Comparison of ENCODE assay signal across 8 cellular contexts in the genomic region with DNA sequence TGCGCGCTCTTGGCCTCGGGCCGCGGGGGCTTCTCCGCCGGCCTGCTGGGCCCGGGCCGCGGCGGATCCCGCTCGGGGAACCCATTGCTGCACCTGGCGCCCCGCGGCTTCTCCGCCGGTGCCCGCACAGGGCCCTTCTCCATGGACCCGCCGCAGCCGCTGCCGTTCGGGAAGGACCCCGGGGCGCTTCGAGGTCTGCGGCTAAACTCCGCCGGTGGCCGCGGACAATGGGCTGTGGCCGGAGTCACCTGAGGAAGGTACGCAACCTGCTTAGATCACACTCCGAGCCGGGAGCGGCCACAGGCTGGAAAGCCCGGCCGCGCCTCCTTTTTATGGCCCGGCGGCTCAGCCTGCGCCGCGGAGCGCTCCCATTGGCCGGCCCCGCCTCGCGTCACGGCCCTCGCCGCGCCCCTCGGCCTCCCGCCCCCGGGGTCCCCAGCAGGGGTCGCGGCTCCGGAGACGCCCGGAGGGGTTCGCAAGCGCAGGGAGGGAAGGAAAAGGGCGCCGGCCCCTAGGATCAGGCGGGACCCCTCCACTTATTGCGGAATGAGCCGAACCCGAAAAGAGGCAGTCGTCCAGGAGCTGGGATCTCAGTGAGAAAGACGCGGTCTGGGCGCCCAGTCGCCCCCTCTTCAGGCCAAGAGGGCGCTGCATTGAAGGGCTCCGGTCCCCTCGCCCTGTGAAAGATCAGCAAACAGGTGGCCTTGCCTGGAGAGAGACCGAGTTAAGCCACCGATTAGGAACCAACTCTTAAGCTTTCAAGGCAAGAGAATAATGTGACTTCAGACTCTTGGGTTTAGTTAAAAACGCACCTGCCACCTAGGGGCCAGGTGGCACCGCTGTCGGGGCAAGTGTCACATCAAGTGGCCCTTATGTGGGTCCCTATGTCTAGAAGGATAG. TPM values are rescaled to one million over a fixed set of nuclear protein-coding genes. Genes with fewer than 3 reads are reported as not detected.
DNase-seq lines count a peak whose midpoint lies in the region; ATAC-seq and TF ChIP-seq lines count a peak whose summit lies in the region.

Gene GCH1 (minus strand): TSS at position 306 of the 900 bp plus-strand sequence. CDS start 163 bp downstream, at position 143.

- H3K4me3 Mint-ChIP-seq in osteocyte (ENCODE audit: unreplicated experiment) = peak within 1 kb of the TSS; percentile 77

- H3K27ac ChIP-seq in transverse colon = peak within 1 kb of the TSS; percentile 91 to 98 (median 94)

- in situ Hi-C loops in KBM-7 (cut with MboI; ENCODE audit: low pct_unique_long_range_greater_than_20kb, low sequenced_read_pairs) (no loop called here), transverse colon (cut with MboI; ENCODE audit: low pct_ligation_motif_present in 1 of 4, low pct_unique_long_range_greater_than_20kb in 1 of 4, low sequenced_read_pairs in 3 of 4) (no loop called here)

- peaks cover 26% of the 10 kb centered on the region for H3K27me3 Mint-ChIP-seq in osteocyte (ENCODE audit: unreplicated experiment)

- TF ChIP-seq CTCF in osteocyte (IDR thresholded peaks at IDR 0.05) (peak; percentile 42), transverse colon (IDR thresholded peaks at IDR 0.05) (peak; percentile 42 to 79 (median 53))

- no peaks in the 10 kb centered on the region for H3K36me3 Mint-ChIP-seq in osteocyte (ENCODE audit: unreplicated experiment)

- H3K27me3 ChIP-seq in transverse colon = no peaks in the 10 kb centered on the region

- H3K9me3 Mint-ChIP-seq in osteocyte (ENCODE audit: unreplicated experiment) = no peaks in the 10 kb centered on the region

- intact Hi-C loops in transverse colon (cut with DNase I; ENCODE audit: low total_unique reads) = no loop called here

- peak within 1 kb of the TSS; percentile 79 to 84 (median 82) for H3K4me3 ChIP-seq in transverse colon

- no peak for TF ChIP-seq EP300 in transverse colon (IDR thresholded peaks at IDR 0.05; ENCODE audit: low read depth)

- peak; percentile 88 for DNase-seq in Daoy (ENCODE audit: low read depth)
- peak; percentile 77 for DNase-seq in KBM-7
- DNase-seq in RPMI7951 (ENCODE audit: low read depth) = peak; percentile 37
- DNase-seq in activated effector memory CD4-positive, alpha-beta T cell treated with Interleukin-2 at 50 U/mL for 16 hours = peak; percentile 66
- DNase-seq in globus pallidus (ENCODE audit: low spot score) = peak; percentile 45
- peak; percentile 86 for DNase-seq in osteocyte (ENCODE audit: extremely low spot score, unreplicated experiment)
- peak; percentile 89 for DNase-seq in transverse colon

- no peaks in the 10 kb centered on the region for H3K9me3 ChIP-seq in transverse colon

- ATAC-seq in GM21619 (IDR thresholded peaks at IDR 0.05; ENCODE audit: unreplicated experiment) = peak; percentile 78

- peak; percentile 92 for TF ChIP-seq POLR2A in transverse colon (IDR thresholded peaks at IDR 0.05)

- no peak within 1 kb of the TSS for H3K27ac Mint-ChIP-seq in osteocyte (ENCODE audit: unreplicated experiment)

- peaks cover 0 to 14% (median 11%) of the 10 kb centered on the region in 4 donors for H3K4me1 ChIP-seq in transverse colon

- no peaks in the 10 kb centered on the region for H3K36me3 ChIP-seq in transverse colon

- 0% methylated on average over 55 of the region's 83 CpGs; no CpG with 5 or more reads in 1 of the 2 donors for WGBS in transverse colon (ENCODE audit: low coverage in 1 of 2), 2 donors

- peaks cover 10% of the 10 kb centered on the region for H3K4me1 Mint-ChIP-seq in osteocyte (ENCODE audit: unreplicated experiment)

RNA-seq across cellular contexts. Expression of gene GCH1, which starts in this region (rescaled TPM):
- total RNA-seq in Daoy (2014; rRNA removed; shearing (Covaris generic)) = 18.2 and 19.4 TPM in 2 replicates
- total RNA-seq in RPMI7951 (2014; rRNA removed; shearing (Covaris generic)) = 1.3 and 3.5 TPM in 2 replicates
- total RNA-seq in osteocyte (0.31 and 0.43 TPM in 2 replicates), transverse colon (10 to 100 TPM; 24.3 to 43.4 (median 28.3) TPM)

Comparison
In these comparisons a context has a peak if more than half of its experiments do, and no peak if none do; other contexts are left out.
1. Peak in every context shown above with its lines: DNase-seq, ATAC-seq, H3K4me3 ChIP-seq and H3K27ac ChIP-seq.
2. Peak in DNase-seq in osteocyte; RNA of the gene not detected or under 1 TPM.
3. DNase-seq: peak in every context shown above with its lines; median percentile 89 in transverse colon; 88 in Daoy; 86 in osteocyte; 77 in KBM-7; 66 in activated effector memory CD4-positive, alpha-beta T cell treated with Interleukin-2 at 50 U/mL for 16 hours; 45 in globus pallidus; 37 in RPMI7951.